5 cellular contexts compared by ENCODE assay signal in genomic region chr4:160347197-160347596, GRCh38.
"Had no signal": no experiment of that assay in that cellular context is flagged by ENCODE, and none has a peak within 500 bp of the region (broad histone marks: within the 10 kb centered on the region; RNA-seq: fewer than 3 reads in every experiment).

No MANE protein-coding gene starts in this region.

- DNase-seq: IMR-90, KBM-7, KG1 had no signal

- H3K4me3 ChIP-seq: K562 had no signal

- H3K27ac ChIP-seq: HL-60 had no signal
